Comparison of ENCODE assay signal across 8 cellular contexts in the genomic region with DNA sequence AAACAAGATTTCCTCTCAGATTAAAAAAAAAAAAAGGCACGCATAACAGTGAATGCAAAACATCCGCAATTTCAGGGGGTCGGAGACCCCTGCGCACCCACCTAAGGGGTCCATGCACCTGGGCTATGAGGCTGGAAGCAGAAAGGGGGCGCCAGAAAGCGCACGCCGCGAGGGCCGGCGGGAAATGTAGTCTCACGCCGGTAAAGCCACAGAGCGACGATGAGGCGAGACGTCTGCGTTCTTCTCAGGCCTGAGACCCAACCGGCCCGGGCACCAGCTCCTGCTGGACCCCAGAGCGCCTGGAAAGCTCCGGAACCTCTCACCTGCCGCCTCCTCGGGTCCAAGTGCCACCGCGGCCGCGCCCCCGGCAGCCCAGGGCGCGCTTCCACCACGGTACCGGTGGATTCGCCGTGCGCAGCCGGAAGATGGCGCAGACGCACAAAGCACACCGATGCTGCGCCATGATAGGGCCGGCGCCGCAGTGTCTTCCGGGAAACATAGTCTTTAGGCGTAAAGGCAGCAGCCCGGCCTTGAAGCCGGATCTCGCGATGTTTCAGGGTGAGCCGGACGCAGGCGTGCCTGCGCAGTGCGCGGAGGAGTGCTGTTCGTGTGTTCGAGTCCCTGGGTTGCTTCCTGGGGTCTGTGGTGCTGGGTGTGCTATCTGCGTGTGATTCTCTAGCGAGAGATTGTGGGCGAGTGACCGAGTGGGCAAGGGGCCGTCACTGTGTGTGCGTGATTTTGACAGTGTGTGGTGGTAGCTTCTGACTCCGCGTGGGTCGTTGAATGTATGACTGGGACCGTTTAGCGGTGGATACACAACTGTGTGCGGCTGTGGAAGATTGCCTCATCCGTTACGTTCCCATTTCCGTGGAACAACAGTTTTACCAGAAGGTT. TPM values are rescaled to one million over a fixed set of nuclear protein-coding genes. Genes with fewer than 3 reads are reported as not detected.
DNase-seq lines count a peak whose midpoint lies in the region; ATAC-seq and TF ChIP-seq lines count a peak whose summit lies in the region.

Gene ZNF582, minus strand, starts transcription at position 416 of the 894 bp plus-strand sequence. CDS start 1,782 bp downstream, outside the sequence.

- in situ Hi-C loops in Panc1 (cut with HindIII; ENCODE audit: low pct_unique_long_range_greater_than_20kb, low sequenced_read_pairs): no loop called here

- peak within 1 kb of the TSS; percentile 93 for H3K4me3 Mint-ChIP-seq in neural crest cell

- CTCF ChIA-PET in Panc1 (lab: Charles Lee): interaction anchor here (0.7 kb wide), 1 partner anchor 141 kb away, joined by 3 read pairs; no protein-coding TSS in a partner anchor

- H3K4me1 ChIP-seq in Panc1 (ENCODE audit: control insufficient read depth, insufficient read depth, low read length): no peaks in the 10 kb centered on the region
- H3K4me1 ChIP-seq in foreskin keratinocyte: no peaks in the 10 kb centered on the region
- peaks cover 0 to 17% (median 4%) of the 10 kb centered on the region in 4 donors for H3K4me1 ChIP-seq in stomach

- TF ChIP-seq CTCF in GM20000 (IDR thresholded peaks at IDR 0.05; ENCODE audit: extremely low read depth, missing control alignments) (peak; percentile 68), Panc1 (IDR thresholded peaks at IDR 0.05) (peak; percentile 89), foreskin keratinocyte (conservative IDR thresholded peaks at IDR 0.05) (peak; percentile 74), neural crest cell (conservative IDR thresholded peaks at IDR 0.05) (peak; percentile 80), stomach (IDR thresholded peaks at IDR 0.05) (peak in 5 of 7 experiments; percentile 16 to 66 (median 58))

- no peaks in the 10 kb centered on the region for H3K27me3 Mint-ChIP-seq in neural crest cell (ENCODE audit: low read depth)

- TF ChIP-seq EP300 in stomach (IDR thresholded peaks at IDR 0.05): no peak

- H3K27ac ChIP-seq in Panc1 (ENCODE audit: low read length): peak within 1 kb of the TSS; percentile 67
- peak within 1 kb of the TSS; percentile 67 for H3K27ac ChIP-seq in foreskin keratinocyte
- H3K27ac ChIP-seq in stomach: peak within 1 kb of the TSS; percentile 88 to 96 (median 92)

- no TSS peak for BruUV-seq in Panc1 (replicated peaks; lab: Mats Ljungman, UMichigan)

- H3K9me3 ChIP-seq in Panc1 (ENCODE audit: control insufficient read depth, insufficient read depth, low read depth, low read length): peaks cover 42% of the 10 kb centered on the region
- peaks cover 4 to 81% (median 36%) of the 10 kb centered on the region in 4 donors for H3K9me3 ChIP-seq in stomach

- ATAC-seq in Panc1 (peak; percentile 97), foreskin keratinocyte (peak; percentile 98)

- no peak for TF ChIP-seq POLR2A in stomach (IDR thresholded peaks at IDR 0.05)

- peak within 1 kb of the TSS; percentile 98 for H3K27ac Mint-ChIP-seq in neural crest cell (ENCODE audit: unreplicated experiment)

- peaks cover 5% of the 10 kb centered on the region for H3K4me1 Mint-ChIP-seq in neural crest cell

- no peaks in the 10 kb centered on the region for H3K27me3 ChIP-seq in Panc1 (ENCODE audit: control insufficient read depth, insufficient read depth, low read length)
- H3K27me3 ChIP-seq in foreskin keratinocyte: no peaks in the 10 kb centered on the region
- H3K27me3 ChIP-seq in stomach: no peaks in the 10 kb centered on the region

- peak; percentile 96 for DNase-seq in COLO829 (ENCODE audit: low spot score)
- DNase-seq in GM20000 (ENCODE audit: low spot score): peak; percentile 92
- DNase-seq in HUDEP-2 (lab: John Stamatoyannopoulos, UW; ENCODE audit: unreplicated experiment in 76 of 76): peak in 74 of 76 experiments; percentile 45 to 98 (median 90)
- no peak for DNase-seq in Panc1 (ENCODE audit: low read depth, low spot score)
- peak; percentile 75 for DNase-seq in activated gamma-delta T cell (lab: John Stamatoyannopoulos, UW)
- peak; percentile 84 to 94 for DNase-seq in foreskin keratinocyte
- DNase-seq in neural crest cell (ENCODE audit: low read depth, low spot score): peak; percentile 76
- DNase-seq in stomach: peak; percentile 89

- peaks cover 61% of the 10 kb centered on the region for H3K36me3 Mint-ChIP-seq in neural crest cell (ENCODE audit: low read depth)

- H3K4me3 ChIP-seq in Panc1 (ENCODE audit: low read depth in 2 of 2, low read length in 2 of 2) (peak within 1 kb of the TSS; percentile 54 to 58), stomach (peak within 1 kb of the TSS; percentile 56 to 71 (median 68))

- intact Hi-C loops in Panc1 (cut with micrococcal nuclease; ENCODE audit: unreplicated experiment): no loop called here
- intact Hi-C loops in stomach (cut with DNase I; ENCODE audit: low total_unique reads): no loop called here

- WGBS in stomach, 5 donors: 1 to 3% (median 2%) methylated on average over 40 to 73 of the region's 73 CpGs

- POLR2A ChIA-PET in Panc1 (lab: Charles Lee): no interaction called here

- H3K36me3 ChIP-seq in Panc1 (ENCODE audit: control insufficient read depth, insufficient read depth, low read length): no peaks in the 10 kb centered on the region
- peaks cover 0 to 44% (median 35%) of the 10 kb centered on the region in 4 donors for H3K36me3 ChIP-seq in stomach

- H3K9me3 Mint-ChIP-seq in neural crest cell: peaks cover 31% of the 10 kb centered on the region

RNA-seq across cellular contexts. Expression of gene ZNF582, which starts in this region (rescaled TPM):
- total RNA-seq in Panc1 (2021; ENCODE audit: unreplicated experiment) (2.0 TPM), foreskin keratinocyte (1.9 and 2.2 TPM in 2 replicates), neural crest cell (4.2 and 5.1 TPM in 2 replicates), stomach (1 to 10 TPM in 2 of 5 donors, not detected in 3; 1.2 to 4.2 TPM)
- 2.4 TPM for polyA plus RNA-seq in Panc1 (2012; ENCODE audit: insufficient read length)
- polyA plus RNA-seq in foreskin keratinocyte (1.5 and 2.0 TPM in 2 replicates), stomach (1 to 10 TPM; 2.3 to 2.6 (median 2.5) TPM)
